ENCODE assay signal across 11 cellular contexts in genomic region chr9:120923620-120924328, GRCh38. TPM values are rescaled to one million over a fixed set of nuclear protein-coding genes. Genes with fewer than 3 reads are reported as not detected.
DNase-seq lines count a peak whose midpoint lies in the region; ATAC-seq and TF ChIP-seq lines count a peak whose summit lies in the region.
"Had no signal": no experiment of that assay in that cellular context is flagged by ENCODE, and none has a peak within 500 bp of the region (broad histone marks: within the 10 kb centered on the region; RNA-seq: fewer than 3 reads in every experiment).

No MANE protein-coding gene starts in this region.

- intact Hi-C loops in stomach (cut with DNase I; ENCODE audit: low total_unique reads) = loop anchor here (10.0 kb wide), 1 partner anchor 49 kb away; the partner anchor contains the start of gene PHF19

- CTCF ChIA-PET in T-cell (lab: Charles Lee) = interaction anchor here in 1 of 2 donors (0.6 to 2.8 kb wide), 7 partner anchors 7 to 45 kb away, joined by 3 to 13 read pairs (median 4); no protein-coding TSS in a partner anchor

- POLR2A ChIA-PET in T-cell (lab: Charles Lee) = interaction anchor here (0.7 to 1.5 kb wide), 4 partner anchors 8 to 34 kb away, joined by 3 to 4 read pairs (median 3); no protein-coding TSS in a partner anchor

- 86 to 93% (median 90%) methylated on average over 9 to 11 of the region's 11 CpGs for WGBS in stomach, 5 donors

- H3K4me3 Mint-ChIP-seq in activated T-cell treated with anti-CD3 and anti-CD28 coated beads, Interleukin-2, amount 50 U/mL, for 24 hours = peak overlapping the region; percentile 98
- peak overlapping the region; percentile 94 to 96 (median 95) for H3K4me3 Mint-ChIP-seq in T-cell

- H3K27ac Mint-ChIP-seq in activated T-cell treated with anti-CD3 and anti-CD28 coated beads, Interleukin-2, amount 50 U/mL, for 24 hours = peak overlapping the region; percentile 98
- peak overlapping the region; percentile 98 to 99 for H3K27ac Mint-ChIP-seq in T-cell

- TF ChIP-seq EP300 in stomach (IDR thresholded peaks at IDR 0.05) = no peak

- no peak for TF ChIP-seq POLR2A in stomach (IDR thresholded peaks at IDR 0.05)

- peaks cover 90% of the 10 kb centered on the region for H3K36me3 Mint-ChIP-seq in activated T-cell treated with anti-CD3 and anti-CD28 coated beads, Interleukin-2, amount 50 U/mL, for 24 hours (ENCODE audit: low read depth)
- H3K36me3 Mint-ChIP-seq in T-cell = peaks cover 57% of the 10 kb centered on the region

- no peaks in the 10 kb centered on the region for H3K27me3 ChIP-seq in duodenal mucosa (ENCODE audit: control insufficient read depth in 1 of 2, insufficient read depth in 2 of 2, low read length in 2 of 2)
- H3K27me3 ChIP-seq in stomach = no peaks in the 10 kb centered on the region

- H3K27ac ChIP-seq in duodenal mucosa (ENCODE audit: low read depth, low read length) (no peak overlapping the region), stomach (peak overlapping the region in 4 of 5 donors; percentile 25 to 97 (median 92))

- H3K9ac ChIP-seq in duodenal mucosa (ENCODE audit: low read depth in 1 of 2, low read length in 2 of 2) = peak overlapping the region; percentile 32 to 34

- H3K4me3 ChIP-seq in duodenal mucosa (ENCODE audit: low read depth in 1 of 2, low read length in 2 of 2) = peak overlapping the region; percentile 2 to 11
- H3K4me3 ChIP-seq in stomach = no peak overlapping the region

- H3K36me3 ChIP-seq in duodenal mucosa (ENCODE audit: control insufficient read depth in 1 of 2, insufficient read depth in 2 of 2, low read length in 2 of 2) (no peaks in the 10 kb centered on the region), stomach (no peaks in the 10 kb centered on the region)

- H3K9me3 Mint-ChIP-seq in activated T-cell treated with anti-CD3 and anti-CD28 coated beads, Interleukin-2, amount 50 U/mL, for 24 hours = no peaks in the 10 kb centered on the region
- no peaks in the 10 kb centered on the region for H3K9me3 Mint-ChIP-seq in T-cell

- peaks cover 80% of the 10 kb centered on the region for H3K4me1 Mint-ChIP-seq in activated T-cell treated with anti-CD3 and anti-CD28 coated beads, Interleukin-2, amount 50 U/mL, for 24 hours (ENCODE audit: low read depth)
- peaks cover 93 to 96% (median 95%) of the 10 kb centered on the region in 3 donors for H3K4me1 Mint-ChIP-seq in T-cell

- ATAC-seq in T-cell (replicated peaks in 1 of 4) = no peak
- ATAC-seq in HG03097 (IDR thresholded peaks at IDR 0.05; ENCODE audit: low FRiP score, unreplicated experiment) = no peak
- no peak for ATAC-seq in left lobe of liver
- ATAC-seq: left ventricle myocardium superior had no signal

- H3K4me1 ChIP-seq in duodenal mucosa (ENCODE audit: control insufficient read depth in 1 of 2, insufficient read depth in 2 of 2, low read length in 2 of 2) (peaks cover 4 to 7% of the 10 kb centered on the region in 2 donors), stomach (peaks cover 15 to 69% (median 42%) of the 10 kb centered on the region in 4 donors)

- no peaks in the 10 kb centered on the region for H3K27me3 Mint-ChIP-seq in activated T-cell treated with anti-CD3 and anti-CD28 coated beads, Interleukin-2, amount 50 U/mL, for 24 hours
- no peaks in the 10 kb centered on the region for H3K27me3 Mint-ChIP-seq in T-cell

- no peaks in the 10 kb centered on the region for H3K9me3 ChIP-seq in duodenal mucosa (ENCODE audit: control insufficient read depth in 1 of 2, low read length in 2 of 2)
- H3K9me3 ChIP-seq in stomach = no peaks in the 10 kb centered on the region

- DNase-seq in activated T-cell treated with anti-CD3 and anti-CD28 coated beads, Interleukin-2, amount 50 U/mL, for 24 hours = no peak
- DNase-seq in activated T-cell treated with anti-CD3 and anti-CD28 coated beads, Interleukin-2, amount 50 U/mL, for 1 hour = no peak
- no peak for DNase-seq in T-cell
- no peak for DNase-seq in stomach
- no peak for DNase-seq in left lobe of liver (ENCODE audit: low spot score)
- DNase-seq in stimulated activated CD4-positive, alpha-beta T cell treated with anti-CD3 and anti-CD28 coated beads, Interleukin-12 subunit alpha, Interleukin-12 subunit beta, amount 100 ng/mL, for 4 hours = no peak
- DNase-seq: DND-41, left ventricle myocardium superior, T-helper 9 cell had no signal

- TF ChIP-seq CTCF in stomach (IDR thresholded peaks at IDR 0.05) = no peak

RNA-seq across cellular contexts. Expression of gene TRAF1, which starts 2.8 kb away (rescaled TPM):
- total RNA-seq in T-cell = 100 to 1,000 TPM in 3 of 5 donors, 10 to 100 TPM in 2; 67.6 to 170 (median 157) TPM
- 10 to 100 TPM in 1 of 5 donors, 1 to 10 TPM in 3, under 1 TPM in 1; 0.58 to 10.3 (median 2.8) TPM for total RNA-seq in stomach
- 1 to 10 TPM; 2.3 to 6.8 (median 3.7) TPM for polyA plus RNA-seq in stomach
- 3.0 TPM for total RNA-seq in left lobe of liver

RNA-seq across cellular contexts. Expression of gene PHF19, which starts 46.8 kb away (rescaled TPM):
- total RNA-seq in T-cell (100 to 1,000 TPM in 4 of 5 donors, 10 to 100 TPM in 1; 92.8 to 184 (median 166) TPM), stomach (100 to 1,000 TPM in 1 of 5 donors, 10 to 100 TPM in 4; 13.3 to 251 (median 26.8) TPM), left lobe of liver (2.4 TPM)
- polyA plus RNA-seq in stomach = 10 to 100 TPM; 10.7 to 28.3 (median 27.6) TPM

Comparison
In these comparisons a context has a peak if more than half of its experiments do, and no peak if none do; other contexts are left out.
1. H3K4me3 ChIP-seq: peak in duodenal mucosa (2 of 2); none in stomach (0 of 4).
2. RNA of gene TRAF1, which starts 2.8 kb away (total RNA-seq): 67.6 to 170 TPM in T-cell; 3.0 TPM in left lobe of liver (single experiment) and 0.58 to 10.3 TPM in stomach; every median in the first group is over 4 times any median in the second.